9 cellular contexts compared by ENCODE assay signal in the genomic region with DNA sequence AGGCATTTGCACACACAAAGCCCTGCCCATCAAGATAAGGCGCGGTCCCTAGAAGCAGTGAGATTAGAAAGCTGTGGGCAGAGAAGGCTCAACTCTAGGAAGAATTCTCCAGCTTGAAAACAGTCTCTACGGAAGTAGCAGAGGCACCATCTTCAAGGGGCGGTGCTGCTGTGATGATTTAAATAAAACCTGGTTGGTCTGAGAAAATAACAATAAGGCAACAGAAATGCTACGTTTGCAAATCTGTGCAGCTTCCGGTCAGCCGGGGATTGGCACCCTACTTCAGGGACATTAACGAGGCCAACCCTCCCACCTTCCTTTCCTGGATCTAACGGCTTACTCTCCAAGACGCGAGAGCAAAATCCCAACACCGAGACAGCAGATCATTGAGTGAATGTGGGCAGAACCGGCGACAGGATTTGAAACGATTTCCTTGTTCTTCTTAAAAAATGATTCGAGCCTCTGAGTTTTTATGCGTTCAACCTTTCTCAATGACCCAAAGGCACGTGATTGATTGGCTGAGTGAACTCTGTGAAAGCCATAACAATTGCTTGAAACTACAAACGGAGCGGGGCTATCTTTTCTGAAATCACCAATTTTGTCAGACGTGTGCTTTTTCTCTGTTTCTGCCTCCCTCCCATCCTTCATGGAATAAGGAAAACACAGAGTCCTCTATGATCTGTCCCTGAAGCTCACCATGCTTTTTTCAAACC.
A peak's percentile ranks its signal among the peaks of the same experiment; 100 is the strongest.
DNase-seq lines count a peak whose midpoint lies in the region; ATAC-seq and TF ChIP-seq lines count a peak whose summit lies in the region.
"Had no signal": no experiment of that assay in that cellular context is flagged by ENCODE, and none has a peak within 500 bp of the region (broad histone marks: within the 10 kb centered on the region; RNA-seq: fewer than 3 reads in every experiment).

No MANE protein-coding gene starts in this region.

- H3K27me3 ChIP-seq in heart left ventricle (peaks cover 0 to 35% (median under 1%) of the 10 kb centered on the region in 9 donors), endocrine pancreas (ENCODE audit: control insufficient read depth, insufficient read depth, low read length) (no peaks in the 10 kb centered on the region)

- H3K36me3 ChIP-seq in heart left ventricle (no peaks in the 10 kb centered on the region), endocrine pancreas (ENCODE audit: control insufficient read depth, insufficient read depth, low read length) (no peaks in the 10 kb centered on the region)

- H3K9me3 Mint-ChIP-seq in naive B cell, result peaks cover 0 to 6% (median 0%) of the 10 kb centered on the region in 7 donors
- no peaks in the 10 kb centered on the region for H3K9me3 Mint-ChIP-seq in activated T-helper 1 cell treated with anti-CD3 and anti-CD28 coated beads, Interleukin-12 subunit alpha, Interleukin-12 subunit beta, Interleukin-2, Interleukin-4 antibody, amounts not matched to agents 30 ng/mL and 10 ng/mL and 1 ng/mL, durations not matched to agents 14 hours and 24 hours and 36 hours

- TF ChIP-seq CTCF in heart left ventricle (IDR thresholded peaks at IDR 0.05), result no peak

- ATAC-seq in heart left ventricle (peak in 2 of 4 donors; percentile 16 to 24), Right ventricle myocardium inferior (no peak), naive B cell (ENCODE audit: low read depth in 2 of 2) (no peak), GM18505 (IDR thresholded peaks at IDR 0.05; ENCODE audit: unreplicated experiment) (no peak), GM19324 (IDR thresholded peaks at IDR 0.05; ENCODE audit: low FRiP score, unreplicated experiment) (no peak)

- H3K36me3 Mint-ChIP-seq in naive B cell, result no peaks in the 10 kb centered on the region
- H3K36me3 Mint-ChIP-seq in activated T-helper 1 cell treated with anti-CD3 and anti-CD28 coated beads, Interleukin-12 subunit alpha, Interleukin-12 subunit beta, Interleukin-2, Interleukin-4 antibody, amounts not matched to agents 30 ng/mL and 10 ng/mL and 1 ng/mL, durations not matched to agents 14 hours and 24 hours and 36 hours (ENCODE audit: low read depth), result no peaks in the 10 kb centered on the region

- peak overlapping the region in 1 of 12 donors; percentile 49 for H3K27ac ChIP-seq in heart left ventricle

- H3K4me3 ChIP-seq in heart left ventricle (peak overlapping the region in 10 of 12 donors; percentile 19 to 50 (median 32)), endocrine pancreas (ENCODE audit: control insufficient read depth, insufficient read depth, low read length) (peak overlapping the region; percentile 32)

- intact Hi-C loops in heart left ventricle (cut with DNase I) (no loop called here), Right ventricle myocardium inferior (cut with DNase I) (no loop called here)
- intact Hi-C loops in activated T-helper 1 cell treated with anti-CD3 and anti-CD28 coated beads, Interleukin-12 subunit alpha, Interleukin-12 subunit beta, Interleukin-2, Interleukin-4 antibody, amounts not matched to agents 30 ng/mL and 10 ng/mL and 1 ng/mL, durations not matched to agents 14 hours and 24 hours and 36 hours (cut with micrococcal nuclease), result no loop called here

- peak overlapping the region in 2 of 6 donors; percentile 44 to 76 for H3K27ac Mint-ChIP-seq in naive B cell
- no peak overlapping the region for H3K27ac Mint-ChIP-seq in activated T-helper 1 cell treated with anti-CD3 and anti-CD28 coated beads, Interleukin-12 subunit alpha, Interleukin-12 subunit beta, Interleukin-2, Interleukin-4 antibody, amounts not matched to agents 30 ng/mL and 10 ng/mL and 1 ng/mL, durations not matched to agents 14 hours and 24 hours and 36 hours

- TF ChIP-seq POLR2A in heart left ventricle (IDR thresholded peaks at IDR 0.05), result no peak
- no peak for TF ChIP-seq POLR2A in GM18505 (IDR thresholded peaks at IDR 0.05; ENCODE audit: borderline replicate concordance, extremely low read depth, insufficient read depth, insufficient read length)

- peaks cover 6 to 12% (median 7%) of the 10 kb centered on the region in 3 donors for H3K4me1 Mint-ChIP-seq in naive B cell
- no peaks in the 10 kb centered on the region for H3K4me1 Mint-ChIP-seq in activated T-helper 1 cell treated with anti-CD3 and anti-CD28 coated beads, Interleukin-12 subunit alpha, Interleukin-12 subunit beta, Interleukin-2, Interleukin-4 antibody, amounts not matched to agents 30 ng/mL and 10 ng/mL and 1 ng/mL, durations not matched to agents 14 hours and 24 hours and 36 hours (ENCODE audit: low read depth)

- no peak overlapping the region for H3K9ac ChIP-seq in endocrine pancreas (ENCODE audit: control insufficient read depth, insufficient read depth, low read length)

- H3K4me3 Mint-ChIP-seq in naive B cell, result peak overlapping the region in 7 of 8 donors; percentile 2 to 78 (median 55)
- H3K4me3 Mint-ChIP-seq in activated T-helper 1 cell treated with anti-CD3 and anti-CD28 coated beads, Interleukin-12 subunit alpha, Interleukin-12 subunit beta, Interleukin-2, Interleukin-4 antibody, amounts not matched to agents 30 ng/mL and 10 ng/mL and 1 ng/mL, durations not matched to agents 14 hours and 24 hours and 36 hours, result no peak overlapping the region

- DNase-seq in heart left ventricle (no peak), Right ventricle myocardium inferior (ENCODE audit: missing footprints) (no peak), naive B cell (no peak), Kasumi-1 (lab: John Stamatoyannopoulos, UW) (no peak)
- DNase-seq in activated T-helper 1 cell treated with anti-CD3 and anti-CD28 coated beads, Interleukin-12 subunit alpha, Interleukin-12 subunit beta, Interleukin-2, Interleukin-4 antibody, amounts not matched to agents 30 ng/mL and 10 ng/mL and 1 ng/mL, durations not matched to agents 14 hours and 24 hours and 36 hours (ENCODE audit: low spot score), result no peak
- DNase-seq: activated CD4-positive, alpha-beta T cell treated with anti-CD3 and anti-CD28 coated beads, Interleukin-2, amount 50 U/mL, for 48 hours had no signal

- H3K9me3 ChIP-seq in heart left ventricle (no peaks in the 10 kb centered on the region), endocrine pancreas (ENCODE audit: control insufficient read depth, low read length) (no peaks in the 10 kb centered on the region)

- H3K4me1 ChIP-seq in heart left ventricle, result peaks cover 0 to 15% (median 0%) of the 10 kb centered on the region in 12 donors
- no peaks in the 10 kb centered on the region for H3K4me1 ChIP-seq in endocrine pancreas (ENCODE audit: control insufficient read depth, insufficient read depth, low read length)

- WGBS in heart left ventricle, 4 donors, result 18 to 27% (median 25%) methylated on average over 21 of the region's 21 CpGs

- H3K27me3 Mint-ChIP-seq in naive B cell, result peaks cover 42 to 56% (median 48%) of the 10 kb centered on the region in 3 donors
- peaks cover 23% of the 10 kb centered on the region for H3K27me3 Mint-ChIP-seq in activated T-helper 1 cell treated with anti-CD3 and anti-CD28 coated beads, Interleukin-12 subunit alpha, Interleukin-12 subunit beta, Interleukin-2, Interleukin-4 antibody, amounts not matched to agents 30 ng/mL and 10 ng/mL and 1 ng/mL, durations not matched to agents 14 hours and 24 hours and 36 hours (ENCODE audit: insufficient read depth)
